In the genomic region with DNA sequence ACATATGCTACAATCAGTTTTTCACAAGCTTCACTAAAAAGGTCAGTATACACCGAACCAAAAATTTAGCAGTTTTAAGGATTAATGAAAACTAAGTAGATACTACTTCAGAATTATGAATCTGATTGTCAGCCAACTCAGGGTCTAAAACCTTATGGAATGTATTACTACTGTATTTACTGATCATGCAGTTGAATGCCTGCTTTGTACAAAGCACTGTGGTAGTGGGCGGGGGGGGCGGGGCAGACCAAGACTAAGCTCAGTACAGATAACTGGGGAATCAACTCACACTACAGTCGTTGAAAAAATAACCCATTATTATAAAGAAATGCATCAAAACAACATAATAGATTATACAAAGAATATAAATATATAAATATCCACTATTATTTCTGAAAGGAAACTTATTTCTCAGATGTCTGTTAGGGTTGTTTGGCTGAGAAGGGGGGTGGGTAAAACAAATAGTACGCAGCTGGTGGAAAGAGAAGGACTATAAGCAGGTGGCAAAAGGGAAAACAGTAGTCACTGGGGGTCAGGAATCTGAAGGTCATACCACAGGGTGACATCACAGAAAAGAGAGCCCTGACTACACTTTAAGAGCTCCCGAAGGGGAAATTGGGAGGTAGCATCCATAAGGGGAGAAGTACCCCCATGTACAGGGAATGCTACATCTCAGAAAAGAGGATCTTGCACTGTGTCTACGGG, we compare ENCODE assay signal across 1 cellular context.
TF ChIP-seq lines count a peak whose summit lies in the region.

No MANE protein-coding gene starts in this region.

TF ChIP-seq in HepG2, 621 proteins besides CTCF, POLR2A, EP300 and RAD21 (continued from another document and continues in another):
- TF ChIP-seq, protein P1, sequence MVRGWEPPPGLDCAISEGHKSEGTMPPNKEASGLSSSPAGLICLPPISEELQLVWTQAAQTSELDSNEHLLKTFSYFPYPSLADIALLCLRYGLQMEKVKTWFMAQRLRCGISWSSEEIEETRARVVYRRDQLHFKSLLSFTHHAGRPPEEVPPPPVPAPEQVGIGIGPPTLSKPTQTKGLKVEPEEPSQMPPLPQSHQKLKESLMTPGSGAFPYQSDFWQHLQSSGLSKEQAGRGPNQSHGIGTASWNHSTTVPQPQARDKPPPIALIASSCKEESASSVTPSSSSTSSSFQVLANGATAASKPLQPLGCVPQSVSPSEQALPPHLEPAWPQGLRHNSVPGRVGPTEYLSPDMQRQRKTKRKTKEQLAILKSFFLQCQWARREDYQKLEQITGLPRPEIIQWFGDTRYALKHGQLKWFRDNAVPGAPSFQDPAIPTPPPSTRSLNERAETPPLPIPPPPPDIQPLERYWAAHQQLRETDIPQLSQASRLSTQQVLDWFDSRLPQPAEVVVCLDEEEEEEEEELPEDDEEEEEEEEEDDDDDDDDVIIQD (CRISPR knock-in tag; IDR thresholded peaks at IDR 0.05; ENCODE audit: low read depth) = 0 out of 2 replicates have a peak, but pooled peaks have one; percentile 16
- TF ChIP-seq CC2D1A (CRISPR knock-in tag; IDR thresholded peaks at IDR 0.05) (no peak), ZEB1 (IDR thresholded peaks at IDR 0.05; ENCODE audit: insufficient replicate concordance, low read depth) (no peak), SMYD3 (CRISPR knock-in tag; IDR thresholded peaks at IDR 0.05) (no peak), TRIM24 (CRISPR knock-in tag; IDR thresholded peaks at IDR 0.05) (no peak), HDAC1 (CRISPR knock-in tag; IDR thresholded peaks at IDR 0.05) (no peak), SATB2 (CRISPR knock-in tag; IDR thresholded peaks at IDR 0.05) (no peak), HDAC2 (CRISPR knock-in tag; IDR thresholded peaks at IDR 0.05) (0 out of 2 replicates have a peak, but pooled peaks have one; percentile 31), SAP130 (CRISPR knock-in tag; IDR thresholded peaks at IDR 0.05; ENCODE audit: low read depth) (peak; percentile 66), ZNF879 (CRISPR knock-in tag; IDR thresholded peaks at IDR 0.05) (no peak), NR2F6 (IDR thresholded peaks at IDR 0.05) (peak; percentile 74), NR2F6 (CRISPR knock-in tag; IDR thresholded peaks at IDR 0.05) (peak; percentile 75), NPAS2 (CRISPR knock-in tag; IDR thresholded peaks at IDR 0.05; ENCODE audit: borderline replicate concordance) (no peak), PRMT3 (CRISPR knock-in tag; IDR thresholded peaks at IDR 0.05; ENCODE audit: borderline replicate concordance, low read depth) (no peak), CREB1 (IDR thresholded peaks at IDR 0.05) (peak; percentile 24; the same call in 1 of the 2 replicates), CREB1 (CRISPR knock-in tag; IDR thresholded peaks at IDR 0.05) (no peak), RORA (CRISPR knock-in tag; IDR thresholded peaks at IDR 0.05) (no peak), PHF20 (CRISPR knock-in tag; IDR thresholded peaks at IDR 0.05) (no peak), TCF7L2 (IDR thresholded peaks at IDR 0.05; ENCODE audit: low read depth, low read length) (no peak), NR2F2 (IDR thresholded peaks at IDR 0.05; ENCODE audit: borderline replicate concordance, low read depth) (no peak), ASH2L (IDR thresholded peaks at IDR 0.05; ENCODE audit: insufficient read length, low read depth, low read length) (peak; percentile 65)
- TF ChIP-seq, protein P2, sequence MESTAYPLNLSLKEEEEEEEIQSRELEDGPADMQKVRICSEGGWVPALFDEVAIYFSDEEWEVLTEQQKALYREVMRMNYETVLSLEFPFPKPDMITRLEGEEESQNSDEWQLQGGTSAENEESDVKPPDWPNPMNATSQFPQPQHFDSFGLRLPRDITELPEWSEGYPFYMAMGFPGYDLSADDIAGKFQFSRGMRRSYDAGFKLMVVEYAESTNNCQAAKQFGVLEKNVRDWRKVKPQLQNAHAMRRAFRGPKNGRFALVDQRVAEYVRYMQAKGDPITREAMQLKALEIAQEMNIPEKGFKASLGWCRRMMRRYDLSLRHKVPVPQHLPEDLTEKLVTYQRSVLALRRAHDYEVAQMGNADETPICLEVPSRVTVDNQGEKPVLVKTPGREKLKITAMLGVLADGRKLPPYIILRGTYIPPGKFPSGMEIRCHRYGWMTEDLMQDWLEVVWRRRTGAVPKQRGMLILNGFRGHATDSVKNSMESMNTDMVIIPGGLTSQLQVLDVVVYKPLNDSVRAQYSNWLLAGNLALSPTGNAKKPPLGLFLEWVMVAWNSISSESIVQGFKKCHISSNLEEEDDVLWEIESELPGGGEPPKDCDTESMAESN (CRISPR knock-in tag; conservative IDR thresholded peaks at IDR 0.05) = no peak
- TF ChIP-seq, protein P3, sequence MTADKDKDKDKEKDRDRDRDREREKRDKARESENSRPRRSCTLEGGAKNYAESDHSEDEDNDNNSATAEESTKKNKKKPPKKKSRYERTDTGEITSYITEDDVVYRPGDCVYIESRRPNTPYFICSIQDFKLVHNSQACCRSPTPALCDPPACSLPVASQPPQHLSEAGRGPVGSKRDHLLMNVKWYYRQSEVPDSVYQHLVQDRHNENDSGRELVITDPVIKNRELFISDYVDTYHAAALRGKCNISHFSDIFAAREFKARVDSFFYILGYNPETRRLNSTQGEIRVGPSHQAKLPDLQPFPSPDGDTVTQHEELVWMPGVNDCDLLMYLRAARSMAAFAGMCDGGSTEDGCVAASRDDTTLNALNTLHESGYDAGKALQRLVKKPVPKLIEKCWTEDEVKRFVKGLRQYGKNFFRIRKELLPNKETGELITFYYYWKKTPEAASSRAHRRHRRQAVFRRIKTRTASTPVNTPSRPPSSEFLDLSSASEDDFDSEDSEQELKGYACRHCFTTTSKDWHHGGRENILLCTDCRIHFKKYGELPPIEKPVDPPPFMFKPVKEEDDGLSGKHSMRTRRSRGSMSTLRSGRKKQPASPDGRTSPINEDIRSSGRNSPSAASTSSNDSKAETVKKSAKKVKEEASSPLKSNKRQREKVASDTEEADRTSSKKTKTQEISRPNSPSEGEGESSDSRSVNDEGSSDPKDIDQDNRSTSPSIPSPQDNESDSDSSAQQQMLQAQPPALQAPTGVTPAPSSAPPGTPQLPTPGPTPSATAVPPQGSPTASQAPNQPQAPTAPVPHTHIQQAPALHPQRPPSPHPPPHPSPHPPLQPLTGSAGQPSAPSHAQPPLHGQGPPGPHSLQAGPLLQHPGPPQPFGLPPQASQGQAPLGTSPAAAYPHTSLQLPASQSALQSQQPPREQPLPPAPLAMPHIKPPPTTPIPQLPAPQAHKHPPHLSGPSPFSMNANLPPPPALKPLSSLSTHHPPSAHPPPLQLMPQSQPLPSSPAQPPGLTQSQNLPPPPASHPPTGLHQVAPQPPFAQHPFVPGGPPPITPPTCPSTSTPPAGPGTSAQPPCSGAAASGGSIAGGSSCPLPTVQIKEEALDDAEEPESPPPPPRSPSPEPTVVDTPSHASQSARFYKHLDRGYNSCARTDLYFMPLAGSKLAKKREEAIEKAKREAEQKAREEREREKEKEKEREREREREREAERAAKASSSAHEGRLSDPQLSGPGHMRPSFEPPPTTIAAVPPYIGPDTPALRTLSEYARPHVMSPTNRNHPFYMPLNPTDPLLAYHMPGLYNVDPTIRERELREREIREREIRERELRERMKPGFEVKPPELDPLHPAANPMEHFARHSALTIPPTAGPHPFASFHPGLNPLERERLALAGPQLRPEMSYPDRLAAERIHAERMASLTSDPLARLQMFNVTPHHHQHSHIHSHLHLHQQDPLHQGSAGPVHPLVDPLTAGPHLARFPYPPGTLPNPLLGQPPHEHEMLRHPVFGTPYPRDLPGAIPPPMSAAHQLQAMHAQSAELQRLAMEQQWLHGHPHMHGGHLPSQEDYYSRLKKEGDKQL (CRISPR knock-in tag; IDR thresholded peaks at IDR 0.05; ENCODE audit: low read depth) = no peak
- TF ChIP-seq, protein P4, sequence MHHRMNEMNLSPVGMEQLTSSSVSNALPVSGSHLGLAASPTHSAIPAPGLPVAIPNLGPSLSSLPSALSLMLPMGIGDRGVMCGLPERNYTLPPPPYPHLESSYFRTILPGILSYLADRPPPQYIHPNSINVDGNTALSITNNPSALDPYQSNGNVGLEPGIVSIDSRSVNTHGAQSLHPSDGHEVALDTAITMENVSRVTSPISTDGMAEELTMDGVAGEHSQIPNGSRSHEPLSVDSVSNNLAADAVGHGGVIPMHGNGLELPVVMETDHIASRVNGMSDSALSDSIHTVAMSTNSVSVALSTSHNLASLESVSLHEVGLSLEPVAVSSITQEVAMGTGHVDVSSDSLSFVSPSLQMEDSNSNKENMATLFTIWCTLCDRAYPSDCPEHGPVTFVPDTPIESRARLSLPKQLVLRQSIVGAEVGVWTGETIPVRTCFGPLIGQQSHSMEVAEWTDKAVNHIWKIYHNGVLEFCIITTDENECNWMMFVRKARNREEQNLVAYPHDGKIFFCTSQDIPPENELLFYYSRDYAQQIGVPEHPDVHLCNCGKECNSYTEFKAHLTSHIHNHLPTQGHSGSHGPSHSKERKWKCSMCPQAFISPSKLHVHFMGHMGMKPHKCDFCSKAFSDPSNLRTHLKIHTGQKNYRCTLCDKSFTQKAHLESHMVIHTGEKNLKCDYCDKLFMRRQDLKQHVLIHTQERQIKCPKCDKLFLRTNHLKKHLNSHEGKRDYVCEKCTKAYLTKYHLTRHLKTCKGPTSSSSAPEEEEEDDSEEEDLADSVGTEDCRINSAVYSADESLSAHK (CRISPR knock-in tag; IDR thresholded peaks at IDR 0.05; ENCODE audit: borderline replicate concordance) = no peak
- TF ChIP-seq, protein P5, sequence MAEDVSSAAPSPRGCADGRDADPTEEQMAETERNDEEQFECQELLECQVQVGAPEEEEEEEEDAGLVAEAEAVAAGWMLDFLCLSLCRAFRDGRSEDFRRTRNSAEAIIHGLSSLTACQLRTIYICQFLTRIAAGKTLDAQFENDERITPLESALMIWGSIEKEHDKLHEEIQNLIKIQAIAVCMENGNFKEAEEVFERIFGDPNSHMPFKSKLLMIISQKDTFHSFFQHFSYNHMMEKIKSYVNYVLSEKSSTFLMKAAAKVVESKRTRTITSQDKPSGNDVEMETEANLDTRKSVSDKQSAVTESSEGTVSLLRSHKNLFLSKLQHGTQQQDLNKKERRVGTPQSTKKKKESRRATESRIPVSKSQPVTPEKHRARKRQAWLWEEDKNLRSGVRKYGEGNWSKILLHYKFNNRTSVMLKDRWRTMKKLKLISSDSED (CRISPR knock-in tag; IDR thresholded peaks at IDR 0.05) = no peak
- TF ChIP-seq, protein P6, sequence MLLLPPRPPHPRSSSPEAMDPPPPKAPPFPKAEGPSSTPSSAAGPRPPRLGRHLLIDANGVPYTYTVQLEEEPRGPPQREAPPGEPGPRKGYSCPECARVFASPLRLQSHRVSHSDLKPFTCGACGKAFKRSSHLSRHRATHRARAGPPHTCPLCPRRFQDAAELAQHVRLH (CRISPR knock-in tag; IDR thresholded peaks at IDR 0.05; ENCODE audit: borderline replicate concordance, low read depth) = peak; percentile 40; the same call in 1 of the 2 replicates
- TF ChIP-seq, protein P7, sequence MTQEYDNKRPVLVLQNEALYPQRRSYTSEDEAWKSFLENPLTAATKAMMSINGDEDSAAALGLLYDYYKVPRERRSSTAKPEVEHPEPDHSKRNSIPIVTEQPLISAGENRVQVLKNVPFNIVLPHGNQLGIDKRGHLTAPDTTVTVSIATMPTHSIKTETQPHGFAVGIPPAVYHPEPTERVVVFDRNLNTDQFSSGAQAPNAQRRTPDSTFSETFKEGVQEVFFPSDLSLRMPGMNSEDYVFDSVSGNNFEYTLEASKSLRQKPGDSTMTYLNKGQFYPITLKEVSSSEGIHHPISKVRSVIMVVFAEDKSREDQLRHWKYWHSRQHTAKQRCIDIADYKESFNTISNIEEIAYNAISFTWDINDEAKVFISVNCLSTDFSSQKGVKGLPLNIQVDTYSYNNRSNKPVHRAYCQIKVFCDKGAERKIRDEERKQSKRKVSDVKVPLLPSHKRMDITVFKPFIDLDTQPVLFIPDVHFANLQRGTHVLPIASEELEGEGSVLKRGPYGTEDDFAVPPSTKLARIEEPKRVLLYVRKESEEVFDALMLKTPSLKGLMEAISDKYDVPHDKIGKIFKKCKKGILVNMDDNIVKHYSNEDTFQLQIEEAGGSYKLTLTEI (CRISPR knock-in tag; conservative IDR thresholded peaks at IDR 0.05) = no peak
- TF ChIP-seq, protein P8, sequence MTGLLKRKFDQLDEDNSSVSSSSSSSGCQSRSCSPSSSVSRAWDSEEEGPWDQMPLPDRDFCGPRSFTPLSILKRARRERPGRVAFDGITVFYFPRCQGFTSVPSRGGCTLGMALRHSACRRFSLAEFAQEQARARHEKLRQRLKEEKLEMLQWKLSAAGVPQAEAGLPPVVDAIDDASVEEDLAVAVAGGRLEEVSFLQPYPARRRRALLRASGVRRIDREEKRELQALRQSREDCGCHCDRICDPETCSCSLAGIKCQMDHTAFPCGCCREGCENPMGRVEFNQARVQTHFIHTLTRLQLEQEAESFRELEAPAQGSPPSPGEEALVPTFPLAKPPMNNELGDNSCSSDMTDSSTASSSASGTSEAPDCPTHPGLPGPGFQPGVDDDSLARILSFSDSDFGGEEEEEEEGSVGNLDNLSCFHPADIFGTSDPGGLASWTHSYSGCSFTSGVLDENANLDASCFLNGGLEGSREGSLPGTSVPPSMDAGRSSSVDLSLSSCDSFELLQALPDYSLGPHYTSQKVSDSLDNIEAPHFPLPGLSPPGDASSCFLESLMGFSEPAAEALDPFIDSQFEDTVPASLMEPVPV (CRISPR knock-in tag; IDR thresholded peaks at IDR 0.05) = no peak
- TF ChIP-seq, protein P9, sequence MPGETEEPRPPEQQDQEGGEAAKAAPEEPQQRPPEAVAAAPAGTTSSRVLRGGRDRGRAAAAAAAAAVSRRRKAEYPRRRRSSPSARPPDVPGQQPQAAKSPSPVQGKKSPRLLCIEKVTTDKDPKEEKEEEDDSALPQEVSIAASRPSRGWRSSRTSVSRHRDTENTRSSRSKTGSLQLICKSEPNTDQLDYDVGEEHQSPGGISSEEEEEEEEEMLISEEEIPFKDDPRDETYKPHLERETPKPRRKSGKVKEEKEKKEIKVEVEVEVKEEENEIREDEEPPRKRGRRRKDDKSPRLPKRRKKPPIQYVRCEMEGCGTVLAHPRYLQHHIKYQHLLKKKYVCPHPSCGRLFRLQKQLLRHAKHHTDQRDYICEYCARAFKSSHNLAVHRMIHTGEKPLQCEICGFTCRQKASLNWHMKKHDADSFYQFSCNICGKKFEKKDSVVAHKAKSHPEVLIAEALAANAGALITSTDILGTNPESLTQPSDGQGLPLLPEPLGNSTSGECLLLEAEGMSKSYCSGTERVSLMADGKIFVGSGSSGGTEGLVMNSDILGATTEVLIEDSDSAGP (CRISPR knock-in tag; IDR thresholded peaks at IDR 0.05; ENCODE audit: borderline replicate concordance) = no peak
- TF ChIP-seq, protein P10, sequence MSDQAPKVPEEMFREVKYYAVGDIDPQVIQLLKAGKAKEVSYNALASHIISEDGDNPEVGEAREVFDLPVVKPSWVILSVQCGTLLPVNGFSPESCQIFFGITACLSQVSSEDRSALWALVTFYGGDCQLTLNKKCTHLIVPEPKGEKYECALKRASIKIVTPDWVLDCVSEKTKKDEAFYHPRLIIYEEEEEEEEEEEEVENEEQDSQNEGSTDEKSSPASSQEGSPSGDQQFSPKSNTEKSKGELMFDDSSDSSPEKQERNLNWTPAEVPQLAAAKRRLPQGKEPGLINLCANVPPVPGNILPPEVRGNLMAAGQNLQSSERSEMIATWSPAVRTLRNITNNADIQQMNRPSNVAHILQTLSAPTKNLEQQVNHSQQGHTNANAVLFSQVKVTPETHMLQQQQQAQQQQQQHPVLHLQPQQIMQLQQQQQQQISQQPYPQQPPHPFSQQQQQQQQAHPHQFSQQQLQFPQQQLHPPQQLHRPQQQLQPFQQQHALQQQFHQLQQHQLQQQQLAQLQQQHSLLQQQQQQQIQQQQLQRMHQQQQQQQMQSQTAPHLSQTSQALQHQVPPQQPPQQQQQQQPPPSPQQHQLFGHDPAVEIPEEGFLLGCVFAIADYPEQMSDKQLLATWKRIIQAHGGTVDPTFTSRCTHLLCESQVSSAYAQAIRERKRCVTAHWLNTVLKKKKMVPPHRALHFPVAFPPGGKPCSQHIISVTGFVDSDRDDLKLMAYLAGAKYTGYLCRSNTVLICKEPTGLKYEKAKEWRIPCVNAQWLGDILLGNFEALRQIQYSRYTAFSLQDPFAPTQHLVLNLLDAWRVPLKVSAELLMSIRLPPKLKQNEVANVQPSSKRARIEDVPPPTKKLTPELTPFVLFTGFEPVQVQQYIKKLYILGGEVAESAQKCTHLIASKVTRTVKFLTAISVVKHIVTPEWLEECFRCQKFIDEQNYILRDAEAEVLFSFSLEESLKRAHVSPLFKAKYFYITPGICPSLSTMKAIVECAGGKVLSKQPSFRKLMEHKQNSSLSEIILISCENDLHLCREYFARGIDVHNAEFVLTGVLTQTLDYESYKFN (CRISPR knock-in tag; conservative IDR thresholded peaks at IDR 0.05) = peak; percentile 64
